In the genomic region with DNA sequence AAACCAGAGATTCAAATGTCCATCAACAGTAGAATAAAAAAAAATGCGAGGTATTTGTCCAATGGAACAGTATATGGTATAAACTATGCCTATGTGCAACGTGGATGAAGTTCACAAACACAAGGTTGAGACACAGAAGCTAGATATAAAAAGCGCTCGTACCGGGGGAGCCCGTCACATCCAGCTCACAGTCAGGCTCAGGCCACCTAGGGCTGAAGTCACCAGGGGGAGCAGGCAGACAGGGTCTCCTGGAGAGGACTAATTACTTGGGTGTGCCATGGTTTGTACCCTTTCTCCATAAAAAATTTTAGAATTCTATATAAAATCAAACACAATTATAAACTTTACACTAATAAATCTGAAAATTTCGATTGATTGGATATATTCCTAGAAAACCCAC, we compare ENCODE assay signal across 21 cellular contexts. TPM values are rescaled to one million over a fixed set of nuclear protein-coding genes. Genes with fewer than 3 reads are reported as not detected.
DNase-seq lines count a peak whose midpoint lies in the region; ATAC-seq and TF ChIP-seq lines count a peak whose summit lies in the region.
"Had no signal": no experiment of that assay in that cellular context is flagged by ENCODE, and none has a peak within 500 bp of the region (broad histone marks: within the 10 kb centered on the region; RNA-seq: fewer than 3 reads in every experiment).

No MANE protein-coding gene starts in this region.

- H3K4me1 Mint-ChIP-seq in natural killer cell treated with Interleukin-12 subunit alpha and Interleukin-12 subunit beta and Interleukin-15 and Interleukin-18, amount 100 ng/mL, for 72 hours (ENCODE audit: low read depth in 2 of 2) = no peaks in the 10 kb centered on the region
- H3K4me1 Mint-ChIP-seq in natural killer cell = no peaks in the 10 kb centered on the region
- no peaks in the 10 kb centered on the region for H3K4me1 Mint-ChIP-seq in activated CD4-positive, alpha-beta T cell treated with anti-CD3 and anti-CD28 coated beads, Interleukin-2, amount 10 ng/mL, durations not matched to agents 24 days and 14 days

- H3K9me3 ChIP-seq in SK-N-SH (no peaks in the 10 kb centered on the region), mesenchymal stem cell (ENCODE audit: control insufficient read depth, low read length) (no peaks in the 10 kb centered on the region), esophagus muscularis mucosa (no peaks in the 10 kb centered on the region)
- H3K9me3 ChIP-seq: A549, BLaER1 had no signal

- no peak overlapping the region for H3K14ac ChIP-seq in mesenchymal stem cell (ENCODE audit: low read length in 2 of 2)

- H3K27me3 ChIP-seq in SK-N-SH (ENCODE audit: insufficient read depth) (no peaks in the 10 kb centered on the region), mesenchymal stem cell (ENCODE audit: control insufficient read depth in 1 of 2, insufficient read depth in 1 of 2, low read length in 2 of 2) (no peaks in the 10 kb centered on the region), esophagus muscularis mucosa (peaks cover 0 to 5% (median 0%) of the 10 kb centered on the region in 4 donors)
- H3K27me3 ChIP-seq: BLaER1 had no signal

- DNase-seq in SK-N-SH = peak; percentile 11
- peak; percentile 37 for DNase-seq in natural killer cell treated with Interleukin-12 subunit alpha and Interleukin-12 subunit beta and Interleukin-15 and Interleukin-18, amount 100 ng/mL, for 72 hours (ENCODE audit: low spot score)
- no peak for DNase-seq in natural killer cell
- DNase-seq in mesenchymal stem cell = no peak
- no peak for DNase-seq in activated CD4-positive, alpha-beta T cell treated with anti-CD3 and anti-CD28 coated beads, Interleukin-2, amount 10 ng/mL, durations not matched to agents 24 days and 14 days
- DNase-seq in esophagus muscularis mucosa (ENCODE audit: extremely low spot score) = no peak
- DNase-seq: AML-193; Calu3; CD8-positive, alpha-beta T cell; DND-41; EL; H9 had no signal

- H4K91ac ChIP-seq in mesenchymal stem cell (ENCODE audit: low read length) = no peak overlapping the region

- H3K36me3 ChIP-seq in SK-N-SH (replicated peaks in 1 of 2; ENCODE audit: control insufficient read depth in 1 of 2, insufficient read depth in 2 of 2, low read length in 1 of 2) (peaks cover 0 to 19% of the 10 kb centered on the region in 2 experiments), mesenchymal stem cell (ENCODE audit: control insufficient read depth in 1 of 2, insufficient read depth in 2 of 2, low read depth in 1 of 2, low read length in 2 of 2) (peaks cover 17 to 55% of the 10 kb centered on the region in 2 experiments), esophagus muscularis mucosa (peaks cover 0 to 3% (median 0%) of the 10 kb centered on the region in 4 donors)
- H3K36me3 ChIP-seq: BLaER1 had no signal

- no peak overlapping the region for H3K23ac ChIP-seq in mesenchymal stem cell (ENCODE audit: low read length in 2 of 2)

- H2AFZ ChIP-seq in SK-N-SH (ENCODE audit: low read depth) = no peak overlapping the region
- H2AFZ ChIP-seq in mesenchymal stem cell (ENCODE audit: low read depth, low read length) = no peak overlapping the region

- H3K27me3 Mint-ChIP-seq in natural killer cell treated with Interleukin-12 subunit alpha and Interleukin-12 subunit beta and Interleukin-15 and Interleukin-18, amount 100 ng/mL, for 72 hours = peaks cover 8 to 11% of the 10 kb centered on the region in 2 donors
- peaks cover 0 to 8% of the 10 kb centered on the region in 2 donors for H3K27me3 Mint-ChIP-seq in natural killer cell (ENCODE audit: low read depth in 2 of 2)
- H3K27me3 Mint-ChIP-seq in activated CD4-positive, alpha-beta T cell treated with anti-CD3 and anti-CD28 coated beads, Interleukin-2, amount 10 ng/mL, durations not matched to agents 24 days and 14 days = peaks cover 23% of the 10 kb centered on the region

- H2BK5ac ChIP-seq in mesenchymal stem cell (ENCODE audit: low read depth, low read length, poor library complexity, severe bottlenecking) = no peak overlapping the region

- 88% methylated on average over 7 of the region's 7 CpGs for WGBS in SK-N-SH (ENCODE audit: low lambda C conversion rate)
- 92% methylated on average over 7 of the region's 7 CpGs for WGBS in mesenchymal stem cell
- 87% methylated on average over 7 of the region's 7 CpGs for WGBS in esophagus muscularis mucosa

- no peak for TF ChIP-seq POLR2A in esophagus muscularis mucosa (IDR thresholded peaks at IDR 0.05; ENCODE audit: low read depth)

- POLR2A ChIA-PET in SK-N-SH (lab: Yijun Ruan, JAX) = no interaction called here

- no peak overlapping the region for H4K8ac ChIP-seq in mesenchymal stem cell (ENCODE audit: low read length)

- H3K4me1 ChIP-seq in SK-N-SH (ENCODE audit: control insufficient read depth in 1 of 2, insufficient read depth in 2 of 2, low read depth in 1 of 2, low read length in 1 of 2) (peaks cover 9 to 17% of the 10 kb centered on the region in 2 experiments; a peak in 2 of 4 replicates), mesenchymal stem cell (ENCODE audit: control insufficient read depth, insufficient read depth, low read depth, low read length) (peaks cover 40% of the 10 kb centered on the region), esophagus muscularis mucosa (peaks cover 31 to 58% (median 44%) of the 10 kb centered on the region in 4 donors)

- TF ChIP-seq CTCF in SK-N-SH (IDR thresholded peaks at IDR 0.05) (no peak), natural killer cell (IDR thresholded peaks at IDR 0.05) (no peak), esophagus muscularis mucosa (IDR thresholded peaks at IDR 0.05) (no peak)

- H3K79me2 ChIP-seq in SK-N-SH (ENCODE audit: insufficient read depth) = peaks cover 86% of the 10 kb centered on the region

- H3K4me3 ChIP-seq in SK-N-SH (ENCODE audit: low read depth in 2 of 2, low read length in 1 of 2) (no peak overlapping the region), mesenchymal stem cell (ENCODE audit: insufficient read depth in 1 of 2, low read depth in 1 of 2, low read length in 2 of 2) (no peak overlapping the region), esophagus muscularis mucosa (no peak overlapping the region)
- H3K4me3 ChIP-seq: A549, BLaER1, GM12878 had no signal

- peaks cover 29% of the 10 kb centered on the region for H3K79me1 ChIP-seq in mesenchymal stem cell (replicated peaks; ENCODE audit: low read length, poor library complexity, severe bottlenecking)

- TF ChIP-seq RAD21 in SK-N-SH (IDR thresholded peaks at IDR 0.05; ENCODE audit: low read length) = no peak

- H3K9ac ChIP-seq in SK-N-SH (no peak overlapping the region), mesenchymal stem cell (ENCODE audit: low read length) (no peak overlapping the region)
- H3K9ac ChIP-seq: BLaER1 had no signal

- H3F3A ChIP-seq in SK-N-SH (replicated peaks; ENCODE audit: insufficient read depth) = no peaks in the 10 kb centered on the region

- TF ChIP-seq EP300 in SK-N-SH (IDR thresholded peaks at IDR 0.05; ENCODE audit: borderline replicate concordance in 1 of 2, low read depth in 1 of 2, low read length in 1 of 2) = no peak
- TF ChIP-seq EP300 in esophagus muscularis mucosa (IDR thresholded peaks at IDR 0.05) = no peak

- H2BK15ac ChIP-seq in mesenchymal stem cell (ENCODE audit: low read depth, poor library complexity, severe bottlenecking) = no peak overlapping the region

- peak overlapping the region; percentile 34 for H2AK5ac ChIP-seq in mesenchymal stem cell (ENCODE audit: low read length, severe bottlenecking)

- H2BK120ac ChIP-seq in mesenchymal stem cell (ENCODE audit: low read depth, low read length) = no peak overlapping the region

- H4K20me1 ChIP-seq in SK-N-SH (ENCODE audit: insufficient read depth) = 0 out of 2 replicates have a peak, but pooled peaks cover 10% of the 10 kb centered on the region

- H3K27ac ChIP-seq in SK-N-SH (ENCODE audit: low read depth in 2 of 2, low read length in 1 of 2) (no peak overlapping the region), mesenchymal stem cell (ENCODE audit: low read length, poor library complexity, severe bottlenecking) (no peak overlapping the region), esophagus muscularis mucosa (replicated peaks in 1 of 4) (peak overlapping the region in 2 of 4 donors; percentile 16 to 87)
- H3K27ac ChIP-seq: 22Rv1, A549, BLaER1 had no signal

- no peaks in the 10 kb centered on the region for H3K36me3 Mint-ChIP-seq in natural killer cell treated with Interleukin-12 subunit alpha and Interleukin-12 subunit beta and Interleukin-15 and Interleukin-18, amount 100 ng/mL, for 72 hours
- no peaks in the 10 kb centered on the region for H3K36me3 Mint-ChIP-seq in natural killer cell
- no peaks in the 10 kb centered on the region for H3K36me3 Mint-ChIP-seq in activated CD4-positive, alpha-beta T cell treated with anti-CD3 and anti-CD28 coated beads, Interleukin-2, amount 10 ng/mL, durations not matched to agents 24 days and 14 days (ENCODE audit: low read depth)
- H3K36me3 Mint-ChIP-seq: CD8-positive, alpha-beta T cell had no signal

- H3K4me2 ChIP-seq in SK-N-SH (no peak overlapping the region), mesenchymal stem cell (ENCODE audit: low read length, poor library complexity, severe bottlenecking) (no peak overlapping the region)
- H3K4me2 ChIP-seq: A549, BLaER1 had no signal

- no peak overlapping the region for H3K4me3 Mint-ChIP-seq in natural killer cell treated with Interleukin-12 subunit alpha and Interleukin-12 subunit beta and Interleukin-15 and Interleukin-18, amount 100 ng/mL, for 72 hours
- H3K4me3 Mint-ChIP-seq in natural killer cell = no peak overlapping the region
- no peak overlapping the region for H3K4me3 Mint-ChIP-seq in activated CD4-positive, alpha-beta T cell treated with anti-CD3 and anti-CD28 coated beads, Interleukin-2, amount 10 ng/mL, durations not matched to agents 24 days and 14 days
- H3K4me3 Mint-ChIP-seq: CD8-positive, alpha-beta T cell; H9 had no signal

- no peak overlapping the region for H3K4ac ChIP-seq in mesenchymal stem cell (ENCODE audit: low read depth in 1 of 2, low read length in 2 of 2)

- no peaks in the 10 kb centered on the region for H3K9me2 ChIP-seq in SK-N-SH

- no peak for ATAC-seq in SK-N-SH treated with all-trans-retinoic acid at 6 μM for 48 hours
- ATAC-seq in natural killer cell treated with Interleukin-12 subunit alpha and Interleukin-12 subunit beta and Interleukin-15 and Interleukin-18, amount 100 ng/mL, for 72 hours = no peak
- ATAC-seq in natural killer cell = no peak
- ATAC-seq in HG02678 (IDR thresholded peaks at IDR 0.05; ENCODE audit: unreplicated experiment) = no peak
- ATAC-seq: A549; CD8-positive, alpha-beta T cell; GM12878 had no signal

- H3K18ac ChIP-seq in mesenchymal stem cell (ENCODE audit: low read depth in 1 of 2, low read length in 2 of 2) = no peak overlapping the region

- CTCF ChIA-PET in SK-N-SH (lab: Yijun Ruan, JAX) = interaction anchor here (2.1 to 4.8 kb wide), 3 partner anchors 11 to 81 kb away, joined by 7 to 26 read pairs (median 17); no protein-coding TSS in a partner anchor

- H2BK12ac ChIP-seq in mesenchymal stem cell (ENCODE audit: low read length in 2 of 2) = no peak overlapping the region

- no peak overlapping the region for H3K27ac Mint-ChIP-seq in natural killer cell treated with Interleukin-12 subunit alpha and Interleukin-12 subunit beta and Interleukin-15 and Interleukin-18, amount 100 ng/mL, for 72 hours
- no peak overlapping the region for H3K27ac Mint-ChIP-seq in natural killer cell
- no peak overlapping the region for H3K27ac Mint-ChIP-seq in activated CD4-positive, alpha-beta T cell treated with anti-CD3 and anti-CD28 coated beads, Interleukin-2, amount 10 ng/mL, durations not matched to agents 24 days and 14 days
- H3K27ac Mint-ChIP-seq: CD8-positive, alpha-beta T cell; H9 had no signal

- intact Hi-C loops in natural killer cell (cut with micrococcal nuclease) = no loop called here
- intact Hi-C loops in activated CD4-positive, alpha-beta T cell treated with anti-CD3 and anti-CD28 coated beads, Interleukin-2, amount 10 ng/mL, durations not matched to agents 24 days and 14 days (cut with micrococcal nuclease) = no loop called here
- intact Hi-C loops in esophagus muscularis mucosa (cut with DNase I) = no loop called here

- no peaks in the 10 kb centered on the region for H3K9me3 Mint-ChIP-seq in natural killer cell treated with Interleukin-12 subunit alpha and Interleukin-12 subunit beta and Interleukin-15 and Interleukin-18, amount 100 ng/mL, for 72 hours
- H3K9me3 Mint-ChIP-seq in natural killer cell = no peaks in the 10 kb centered on the region
- no peaks in the 10 kb centered on the region for H3K9me3 Mint-ChIP-seq in activated CD4-positive, alpha-beta T cell treated with anti-CD3 and anti-CD28 coated beads, Interleukin-2, amount 10 ng/mL, durations not matched to agents 24 days and 14 days
- H3K9me3 Mint-ChIP-seq: CD8-positive, alpha-beta T cell; H9 had no signal

RNA-seq across cellular contexts. Expression of a gene that starts 13.6 kb away (rescaled TPM):
- polyA plus RNA-seq in SK-N-SH (2012; rRNA removed) = 33.5 and 36.6 TPM in 2 replicates
- 22.9 and 24.7 TPM in 2 replicates for polyA plus RNA-seq in SK-N-SH (2012; cell fraction: cytosol; rRNA removed)
- polyA plus RNA-seq in SK-N-SH (2012; cell fraction: nucleus; rRNA removed) = 70.6 and 92.7 TPM in 2 replicates
- not detected for total RNA-seq in natural killer cell treated with Interleukin-12 subunit alpha and Interleukin-12 subunit beta and Interleukin-15 and Interleukin-18, amount 100 ng/mL, for 72 hours
- under 1 TPM in 1 of 3 donors, not detected in 2; 0.05 TPM for total RNA-seq in natural killer cell
- 21.6 TPM for polyA plus RNA-seq in mesenchymal stem cell (2013, experiment 1 of 2)
- 19.4 TPM for polyA plus RNA-seq in mesenchymal stem cell (2013, experiment 2 of 2)
- 0.02 TPM in 2 replicates for total RNA-seq in activated CD4-positive, alpha-beta T cell treated with anti-CD3 and anti-CD28 coated beads, Interleukin-2, amount 10 ng/mL, durations not matched to agents 24 days and 14 days
- total RNA-seq in esophagus muscularis mucosa = 100 to 1,000 TPM in 3 of 4 donors, 10 to 100 TPM in 1; 95.3 to 277 (median 195) TPM

RNA-seq across cellular contexts. Expression of a gene that starts 21.0 kb away (rescaled TPM):
- 18.5 and 21.4 TPM in 2 replicates for polyA plus RNA-seq in SK-N-SH (2012; rRNA removed)
- 15.0 and 15.3 TPM in 2 replicates for polyA plus RNA-seq in SK-N-SH (2012; cell fraction: cytosol; rRNA removed)
- 72.4 and 86.2 TPM in 2 replicates for polyA plus RNA-seq in SK-N-SH (2012; cell fraction: nucleus; rRNA removed)
- 1 to 10 TPM; 1.2 to 1.5 TPM for total RNA-seq in natural killer cell treated with Interleukin-12 subunit alpha and Interleukin-12 subunit beta and Interleukin-15 and Interleukin-18, amount 100 ng/mL, for 72 hours
- total RNA-seq in natural killer cell (1 to 10 TPM; 1.2 to 1.8 (median 1.3) TPM), esophagus muscularis mucosa (1 to 10 TPM; 3.7 to 9.8 (median 6.7) TPM)
- 5.1 TPM for polyA plus RNA-seq in mesenchymal stem cell (2013, experiment 1 of 2)
- polyA plus RNA-seq in mesenchymal stem cell (2013, experiment 2 of 2) = 5.4 TPM
- 2.4 and 2.5 TPM in 2 replicates for total RNA-seq in activated CD4-positive, alpha-beta T cell treated with anti-CD3 and anti-CD28 coated beads, Interleukin-2, amount 10 ng/mL, durations not matched to agents 24 days and 14 days

RNA-seq across cellular contexts. Expression of a gene that starts 39.9 kb away (rescaled TPM):
- 0.02 TPM in 2 replicates for polyA plus RNA-seq in SK-N-SH (2012; rRNA removed)
- polyA plus RNA-seq in SK-N-SH (2012; cell fraction: cytosol; rRNA removed) = not detected in 2 replicates
- 0.14 and 0.19 TPM in 2 replicates for polyA plus RNA-seq in SK-N-SH (2012; cell fraction: nucleus; rRNA removed)
- not detected for total RNA-seq in natural killer cell treated with Interleukin-12 subunit alpha and Interleukin-12 subunit beta and Interleukin-15 and Interleukin-18, amount 100 ng/mL, for 72 hours
- total RNA-seq in natural killer cell = 1 to 10 TPM; 1.7 to 7.2 (median 2.9) TPM
- polyA plus RNA-seq in mesenchymal stem cell (2013, experiment 1 of 2) = 0.01 TPM
- polyA plus RNA-seq in mesenchymal stem cell (2013, experiment 2 of 2) = not detected
- 0.07 and 0.21 TPM in 2 replicates for total RNA-seq in activated CD4-positive, alpha-beta T cell treated with anti-CD3 and anti-CD28 coated beads, Interleukin-2, amount 10 ng/mL, durations not matched to agents 24 days and 14 days
- total RNA-seq in esophagus muscularis mucosa = under 1 TPM; under 0.01 to 0.50 (median 0.15) TPM
- total RNA-seq: G401, H1, H9, HT-29 had no signal

RNA-seq across cellular contexts. Expression of a gene that starts 56.3 kb away (rescaled TPM):
- 23.7 and 26.8 TPM in 2 replicates for polyA plus RNA-seq in SK-N-SH (2012; rRNA removed)
- 15.1 and 21.2 TPM in 2 replicates for polyA plus RNA-seq in SK-N-SH (2012; cell fraction: cytosol; rRNA removed)
- polyA plus RNA-seq in SK-N-SH (2012; cell fraction: nucleus; rRNA removed) = 15.7 and 19.5 TPM in 2 replicates
- total RNA-seq in natural killer cell treated with Interleukin-12 subunit alpha and Interleukin-12 subunit beta and Interleukin-15 and Interleukin-18, amount 100 ng/mL, for 72 hours = 10 to 100 TPM; 39.9 to 71.5 TPM
- total RNA-seq in natural killer cell = 10 to 100 TPM; 10.3 to 20.7 (median 16.6) TPM
- polyA plus RNA-seq in mesenchymal stem cell (2013, experiment 1 of 2) = 8.8 TPM
- 8.9 TPM for polyA plus RNA-seq in mesenchymal stem cell (2013, experiment 2 of 2)
- total RNA-seq in activated CD4-positive, alpha-beta T cell treated with anti-CD3 and anti-CD28 coated beads, Interleukin-2, amount 10 ng/mL, durations not matched to agents 24 days and 14 days = 64.6 and 66.3 TPM in 2 replicates
- total RNA-seq in esophagus muscularis mucosa = 1 to 10 TPM; 5.0 to 8.0 (median 6.0) TPM

Comparison
In these comparisons a context has a peak if more than half of its experiments do, and no peak if none do; other contexts are left out.
1. DNase-seq: peak in SK-N-SH (single experiment) and natural killer cell treated with Interleukin-12 subunit alpha and Interleukin-12 subunit beta and Interleukin-15 and Interleukin-18, amount 100 ng/mL, for 72 hours (single experiment); none in natural killer cell (single experiment), mesenchymal stem cell (single experiment), activated CD4-positive, alpha-beta T cell treated with anti-CD3 and anti-CD28 coated beads, Interleukin-2, amount 10 ng/mL, durations not matched to agents 24 days and 14 days (single experiment) and esophagus muscularis mucosa (single experiment).
2. RNA of a gene that starts 13.6 kb away (total RNA-seq): 95.3 to 277 TPM in esophagus muscularis mucosa; 0.02 TPM in activated CD4-positive, alpha-beta T cell treated with anti-CD3 and anti-CD28 coated beads, Interleukin-2, amount 10 ng/mL, durations not matched to agents 24 days and 14 days, not detected in natural killer cell treated with Interleukin-12 subunit alpha and Interleukin-12 subunit beta and Interleukin-15 and Interleukin-18, amount 100 ng/mL, for 72 hours and 0.05 TPM in natural killer cell; every median in the first group is over 10 times any median in the second.